ENCODE assay signal across 17 cellular contexts in the genomic region with DNA sequence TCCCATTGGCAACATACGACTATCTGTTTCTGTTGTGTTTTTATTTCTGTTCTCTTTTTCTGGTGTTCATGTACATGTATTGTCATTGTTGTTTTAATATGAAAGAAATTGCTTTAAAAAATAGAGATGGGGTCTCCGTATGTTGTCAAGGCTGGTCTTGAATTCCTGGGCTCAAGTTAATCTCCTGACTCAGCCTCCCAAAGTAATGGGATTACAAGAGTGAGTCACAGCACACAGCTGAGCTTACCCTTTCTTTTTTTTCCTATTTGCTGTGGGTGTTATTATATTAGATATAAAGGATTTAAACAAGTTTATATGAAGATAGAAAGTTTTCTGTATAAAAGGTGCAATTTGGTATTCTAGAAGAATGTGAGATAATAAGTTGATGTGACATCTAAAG.
"Had no signal": no experiment of that assay in that cellular context is flagged by ENCODE, and none has a peak within 500 bp of the region (broad histone marks: within the 10 kb centered on the region; RNA-seq: fewer than 3 reads in every experiment).

No MANE protein-coding gene starts in this region.

- H3K27me3 ChIP-seq: suprapubic skin, upper lobe of left lung had no signal

- H3K27ac ChIP-seq: coronary artery, parathyroid adenoma, suprapubic skin, upper lobe of left lung had no signal

- H3K9me3 ChIP-seq: suprapubic skin, upper lobe of left lung had no signal

- DNase-seq: activated CD4-positive, alpha-beta T cell treated with anti-CD3 and anti-CD28 coated beads for 1 hour; activated CD4-positive, alpha-beta T cell treated with anti-CD3 and anti-CD28 coated beads, Interleukin-2, amount 50 U/mL, for 48 hours; activated CD8-positive, alpha-beta memory T cell treated with anti-CD3 and anti-CD28 coated beads, Interleukin-2, amount 10 ng/mL, durations not matched to agents 7 days and 5 days; activated gamma-delta T cell; activated T-cell treated with anti-CD3 and anti-CD28 coated beads, Interleukin-2, amount 50 U/mL, for 4 hours; effector CD8-positive, alpha-beta T cell; hippocampal formation; naive B cell; retina; stimulated activated naive CD4-positive, alpha-beta T cell treated with Interleukin-2 at 50 U/mL for 16 hours; SW 1271; upper lobe of left lung had no signal

- ATAC-seq: activated CD8-positive, alpha-beta memory T cell treated with anti-CD3 and anti-CD28 coated beads, Interleukin-2, amount 10 ng/mL, durations not matched to agents 7 days and 5 days; activated T-cell treated with anti-CD3 and anti-CD28 coated beads, Interleukin-2, amount 50 U/mL, for 4 hours had no signal

- H3K4me3 ChIP-seq: coronary artery, suprapubic skin, upper lobe of left lung had no signal

- H3K4me1 ChIP-seq: parathyroid adenoma, suprapubic skin, upper lobe of left lung had no signal

- H3K36me3 Mint-ChIP-seq: activated CD8-positive, alpha-beta memory T cell treated with anti-CD3 and anti-CD28 coated beads, Interleukin-2, amount 10 ng/mL, durations not matched to agents 7 days and 5 days; activated naive CD8-positive, alpha-beta T cell; mesothelial cell of epicardium; naive B cell had no signal

- H3K4me1 Mint-ChIP-seq: activated CD8-positive, alpha-beta memory T cell treated with anti-CD3 and anti-CD28 coated beads, Interleukin-2, amount 10 ng/mL, durations not matched to agents 7 days and 5 days; naive B cell had no signal

- H3K4me3 Mint-ChIP-seq: activated CD8-positive, alpha-beta memory T cell treated with anti-CD3 and anti-CD28 coated beads, Interleukin-2, amount 10 ng/mL, durations not matched to agents 7 days and 5 days; activated naive CD8-positive, alpha-beta T cell; activated T-cell treated with anti-CD3 and anti-CD28 coated beads, Interleukin-2, amount 50 U/mL, for 4 hours; mesothelial cell of epicardium; naive B cell had no signal

- H3K27ac Mint-ChIP-seq: activated CD8-positive, alpha-beta memory T cell treated with anti-CD3 and anti-CD28 coated beads, Interleukin-2, amount 10 ng/mL, durations not matched to agents 7 days and 5 days; activated naive CD8-positive, alpha-beta T cell; mesothelial cell of epicardium; naive B cell had no signal

- H3K27me3 Mint-ChIP-seq: activated CD8-positive, alpha-beta memory T cell treated with anti-CD3 and anti-CD28 coated beads, Interleukin-2, amount 10 ng/mL, durations not matched to agents 7 days and 5 days; activated naive CD8-positive, alpha-beta T cell; naive B cell had no signal

- H3K36me3 ChIP-seq: suprapubic skin, upper lobe of left lung had no signal
